8 cellular contexts compared by ENCODE assay signal in genomic region chr5:103139264-103139865, GRCh38. TPM values are rescaled to one million over a fixed set of nuclear protein-coding genes. Genes with fewer than 3 reads are reported as not detected.
DNase-seq lines count a peak whose midpoint lies in the region; ATAC-seq and TF ChIP-seq lines count a peak whose summit lies in the region.

No MANE protein-coding gene starts in this region.

- H3K79me2 ChIP-seq in Karpas-422 (ENCODE audit: low read length), result peaks cover 10% of the 10 kb centered on the region

- no peak for TF ChIP-seq EP300 in suprapubic skin (IDR thresholded peaks at IDR 0.05)

- ATAC-seq in GM21825 (IDR thresholded peaks at IDR 0.05; ENCODE audit: unreplicated experiment), result peak; percentile 97

- H3K4me3 ChIP-seq in Karpas-422 (ENCODE audit: low read length), result no peak overlapping the region
- H3K4me3 ChIP-seq in neutrophil (ENCODE audit: low read depth in 1 of 2, low read length in 1 of 2), result no peak overlapping the region
- no peak overlapping the region for H3K4me3 ChIP-seq in suprapubic skin

- H3K27ac ChIP-seq in Karpas-422 (ENCODE audit: low read length) (no peak overlapping the region), neutrophil (no peak overlapping the region), suprapubic skin (no peak overlapping the region)

- no peaks in the 10 kb centered on the region for H4K20me1 ChIP-seq in Karpas-422 (ENCODE audit: insufficient read depth, low read depth, low read length)

- H3K9me2 ChIP-seq in Karpas-422 (replicated peaks; ENCODE audit: insufficient read depth, low read length), result no peaks in the 10 kb centered on the region

- no peaks in the 10 kb centered on the region for H3K4me1 ChIP-seq in Karpas-422 (ENCODE audit: low read length)
- no peaks in the 10 kb centered on the region for H3K4me1 ChIP-seq in neutrophil (ENCODE audit: control insufficient read depth in 1 of 2, insufficient read depth in 1 of 2, low read depth in 1 of 2, low read length in 1 of 2)
- no peaks in the 10 kb centered on the region for H3K4me1 ChIP-seq in suprapubic skin

- no peaks in the 10 kb centered on the region for H3K9me3 ChIP-seq in Karpas-422 (ENCODE audit: low read length)
- no peaks in the 10 kb centered on the region for H3K9me3 ChIP-seq in neutrophil
- H3K9me3 ChIP-seq in suprapubic skin, result no peaks in the 10 kb centered on the region

- H3K9ac ChIP-seq in Karpas-422 (ENCODE audit: low read length), result no peak overlapping the region

- H3K36me3 ChIP-seq in Karpas-422 (ENCODE audit: insufficient read depth, low read length) (peaks cover 17% of the 10 kb centered on the region), neutrophil (peaks cover 65% of the 10 kb centered on the region), suprapubic skin (peaks cover 29% of the 10 kb centered on the region)

- no peak for TF ChIP-seq POLR2A in suprapubic skin (IDR thresholded peaks at IDR 0.05)

- no peak overlapping the region for H2AFZ ChIP-seq in Karpas-422 (ENCODE audit: low read length)

- 4% methylated on average over 2 of the region's 2 CpGs for WGBS in suprapubic skin

- no peak overlapping the region for H3K4me2 ChIP-seq in Karpas-422 (ENCODE audit: low read depth, low read length, poor library complexity, severe bottlenecking)

- DNase-seq in Daoy (ENCODE audit: low read depth), result peak; percentile 70
- peak; percentile 93 for DNase-seq in Karpas-422
- DNase-seq in RKO (ENCODE audit: low spot score), result peak; percentile 68
- peak; percentile 81 to 83 for DNase-seq in activated T-cell treated with anti-CD3 and anti-CD28 coated beads, Interleukin-2, amount 50 U/mL, for 48 hours
- peak; percentile 82 for DNase-seq in fibroblast of peridontal ligament (ENCODE audit: extremely low read depth)
- peak; percentile 73 to 84 for DNase-seq in suprapubic skin (ENCODE audit: low spot score in 2 of 2)

- H3K27me3 ChIP-seq in Karpas-422 (ENCODE audit: low read length) (no peaks in the 10 kb centered on the region), neutrophil (no peaks in the 10 kb centered on the region), suprapubic skin (no peaks in the 10 kb centered on the region)

- TF ChIP-seq CTCF in neutrophil (IDR thresholded peaks at IDR 0.05), result peak; percentile 90
- TF ChIP-seq CTCF in suprapubic skin (IDR thresholded peaks at IDR 0.05), result peak; percentile 82

RNA-seq across cellular contexts. Expression of gene PPIP5K2, which starts 19.3 kb away (rescaled TPM):
- total RNA-seq in Daoy (2014; rRNA removed; shearing (Covaris generic)), result 60.3 and 61.8 TPM in 2 replicates
- 17.4 and 73.4 TPM in 2 replicates for total RNA-seq in Karpas-422 (2014; rRNA removed; shearing (Covaris generic); ENCODE audit: low replicate concordance)
- 10 to 100 TPM; 21.0 to 57.0 (median 27.0) TPM for total RNA-seq in suprapubic skin

RNA-seq across cellular contexts. Expression of gene GIN1, which starts 19.4 kb away (rescaled TPM):
- total RNA-seq in Daoy (2014; rRNA removed; shearing (Covaris generic)), result 4.4 and 22.5 TPM in 2 replicates
- total RNA-seq in Karpas-422 (2014; rRNA removed; shearing (Covaris generic); ENCODE audit: low replicate concordance), result 1.6 and 6.7 TPM in 2 replicates
- 1 to 10 TPM; 2.2 to 9.9 (median 5.2) TPM for total RNA-seq in suprapubic skin
